Comparison of ENCODE assay signal across 15 cellular contexts in the genomic region with DNA sequence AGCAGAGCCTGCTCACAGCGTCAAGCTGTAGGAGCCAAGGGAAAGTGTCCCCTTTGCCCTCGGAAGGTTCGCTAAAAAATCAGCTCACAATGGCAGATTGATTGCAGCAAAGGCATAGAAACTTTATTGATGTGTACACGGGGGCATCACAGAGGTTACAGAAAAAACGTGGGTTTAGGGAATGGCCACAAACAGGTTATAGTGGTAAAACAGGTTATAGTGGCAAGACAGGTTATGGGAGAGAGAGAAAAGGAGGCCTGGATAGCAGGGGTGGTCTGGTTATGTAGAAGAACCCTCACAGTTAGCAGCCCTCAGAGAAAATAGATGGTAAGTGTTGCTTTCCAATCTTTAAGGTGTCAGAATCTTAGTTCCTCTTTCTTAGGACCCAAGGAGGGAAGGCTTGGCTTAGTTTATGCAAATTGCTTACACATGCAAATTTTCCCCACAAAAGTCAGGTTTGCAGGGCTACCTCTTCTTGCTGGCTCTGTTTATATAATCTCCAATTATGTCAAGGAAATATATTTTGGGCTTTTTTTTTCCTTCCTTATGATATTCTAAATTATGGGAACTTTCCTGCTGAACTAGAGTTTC.
DNase-seq lines count a peak whose midpoint lies in the region; ATAC-seq, FAIRE-seq and TF ChIP-seq lines count a peak whose summit lies in the region.
"Had no signal": no experiment of that assay in that cellular context is flagged by ENCODE, and none has a peak within 500 bp of the region (broad histone marks: within the 10 kb centered on the region; RNA-seq: fewer than 3 reads in every experiment).

No MANE protein-coding gene starts in this region.

- no peaks in the 10 kb centered on the region for H3K9me3 ChIP-seq in HepG2 (ENCODE audit: low read length)
- H3K9me3 ChIP-seq in right lobe of liver = no peaks in the 10 kb centered on the region
- H3K9me3 ChIP-seq: HAP-1, transverse colon had no signal

- H3K27ac ChIP-seq in HepG2 (ENCODE audit: extremely low read length, insufficient read depth, low read length) = no peak overlapping the region
- H3K27ac ChIP-seq in right lobe of liver = no peak overlapping the region
- H3K27ac ChIP-seq: skin epidermis, transverse colon had no signal

- H3K9ac ChIP-seq in HepG2 (ENCODE audit: insufficient read depth, low read depth, low read length) = no peak overlapping the region

- no peak for DNase-seq in HepG2 (ENCODE audit: low spot score)
- DNase-seq in right lobe of liver = no peak
- peak; percentile 5 for DNase-seq in H7
- DNase-seq in medulla oblongata (ENCODE audit: extremely low spot score) = no peak
- no peak for DNase-seq in hypothalamus (lab: John Stamatoyannopoulos, UW)
- DNase-seq in D341Med (ENCODE audit: low spot score) = no peak
- no peak for DNase-seq in NCI-H510A (lab: John Stamatoyannopoulos, UW)
- DNase-seq: 8988T, occipital lobe, transverse colon had no signal

- H3K4me1 ChIP-seq in HepG2 (ENCODE audit: insufficient read depth, low read length) = no peaks in the 10 kb centered on the region
- H3K4me1 ChIP-seq in right lobe of liver = no peaks in the 10 kb centered on the region
- H3K4me1 ChIP-seq: HAP-1, transverse colon had no signal

- no peak overlapping the region for H3K4me2 ChIP-seq in HepG2 (ENCODE audit: low read depth, low read length)

- intact Hi-C loops in HepG2 (cut with micrococcal nuclease; ENCODE audit: unreplicated experiment) (no loop called here), right lobe of liver (cut with DNase I) (no loop called here)

- H3K79me2 ChIP-seq in HepG2 (ENCODE audit: insufficient read depth, low read length) = no peaks in the 10 kb centered on the region

- no peaks in the 10 kb centered on the region for H3K27me3 ChIP-seq in HepG2 (ENCODE audit: control insufficient read depth in 1 of 2, insufficient read depth in 2 of 2, low read length in 2 of 2)
- no peaks in the 10 kb centered on the region for H3K27me3 ChIP-seq in right lobe of liver
- H3K27me3 ChIP-seq in H7 (ENCODE audit: control insufficient read depth, insufficient read depth, low read length) = no peaks in the 10 kb centered on the region
- H3K27me3 ChIP-seq: transverse colon had no signal

- TF ChIP-seq CTCF in HepG2 (CRISPR knock-in tag; IDR thresholded peaks at IDR 0.05) = no peak
- TF ChIP-seq CTCF in right lobe of liver (IDR thresholded peaks at IDR 0.05) = no peak

- in situ Hi-C loops in HepG2 (cut with HindIII; ENCODE audit: extremely low pct_ligation_motif_present, low pct_unique_long_range_greater_than_20kb) = no loop called here

- POLR2A ChIA-PET in HepG2 (lab: Yijun Ruan, JAX) = no interaction called here

- H3K4me3 ChIP-seq in HepG2 (replicated peaks in 1 of 3; ENCODE audit: insufficient read depth in 1 of 3, low read depth in 2 of 3, low read length in 3 of 3) (no peak overlapping the region), right lobe of liver (no peak overlapping the region), H7 (ENCODE audit: insufficient read depth, low read depth, low read length) (no peak overlapping the region)
- H3K4me3 ChIP-seq: HAP-1, skin epidermis, transverse colon had no signal

- H3K36me3 ChIP-seq in HepG2 (replicated peaks in 1 of 2; ENCODE audit: control insufficient read depth in 1 of 2, insufficient read depth in 2 of 2, low read length in 2 of 2) (no peaks in the 10 kb centered on the region), right lobe of liver (no peaks in the 10 kb centered on the region), H7 (replicated peaks; ENCODE audit: control insufficient read depth, insufficient read depth, low read length) (no peaks in the 10 kb centered on the region)
- H3K36me3 ChIP-seq: HAP-1, transverse colon had no signal

- ATAC-seq in HepG2 (no peak), right lobe of liver (no peak), HG03469 (IDR thresholded peaks at IDR 0.05; ENCODE audit: unreplicated experiment) (peak; percentile 87)
- ATAC-seq: activated naive CD4-positive, alpha-beta T cell treated with anti-CD3 and anti-CD28 coated beads, Interleukin-2, amount 50 U/mL, for 72 hours; Right ventricle myocardium inferior had no signal

- WGBS in HepG2 (ENCODE audit: low lambda C conversion rate) = 0% methylated on average over 4 of the region's 5 CpGs
- WGBS in right lobe of liver (ENCODE audit: insufficient coverage, low coverage, low lambda C conversion rate, missing lambda C conversion rate) = 20% methylated on average over 5 of the region's 5 CpGs

- CTCF ChIA-PET in HepG2 (lab: Yijun Ruan, JAX; ENCODE audit: low intra/inter-chr PET ratio, low total read pairs) = no interaction called here

- no peak for FAIRE-seq in HepG2 (lab: Jason Lieb, UNC)

- TF ChIP-seq POLR2A in HepG2 (IDR thresholded peaks at IDR 0.05; ENCODE audit: insufficient read depth in 1 of 2, low read depth in 2 of 2, low read length in 2 of 2) = no peak
- no peak for TF ChIP-seq POLR2A in right lobe of liver (IDR thresholded peaks at IDR 0.05)

- H2AFZ ChIP-seq in HepG2 (ENCODE audit: low read length) = no peak overlapping the region

- no peak for TF ChIP-seq EP300 in HepG2 (IDR thresholded peaks at IDR 0.05; ENCODE audit: low read depth in 2 of 2, low read length in 2 of 2)
- no peak for TF ChIP-seq EP300 in HepG2 (CRISPR knock-in tag; IDR thresholded peaks at IDR 0.05; ENCODE audit: borderline replicate concordance)

- BruUV-seq in HepG2 (replicated peaks; lab: Mats Ljungman, UMichigan) = no TSS peak

- H4K20me1 ChIP-seq in HepG2 (ENCODE audit: insufficient read depth, low read length) = no peaks in the 10 kb centered on the region

- no peak for TF ChIP-seq RAD21 in HepG2 (CRISPR knock-in tag; IDR thresholded peaks at IDR 0.05)

TF ChIP-seq in HepG2, 621 proteins besides CTCF, POLR2A, EP300 and RAD21:
- TF ChIP-seq STAT5B (CRISPR knock-in tag; IDR thresholded peaks at IDR 0.05) (no peak), PRDM15 (CRISPR knock-in tag; IDR thresholded peaks at IDR 0.05) (no peak), NCOA1 (CRISPR knock-in tag; IDR thresholded peaks at IDR 0.05) (no peak), MAFK (conservative IDR thresholded peaks at IDR 0.05 in 1 of 2, IDR thresholded peaks at IDR 0.05 in 1 of 2; ENCODE audit: low read length in 2 of 2) (peak in 1 of 2 experiments; percentile 65; a peak in 2 of 4 replicates), ZNF672 (CRISPR knock-in tag; IDR thresholded peaks at IDR 0.05) (no peak), MAFF (IDR thresholded peaks at IDR 0.05; ENCODE audit: low read depth, low read length) (peak; percentile 39), HHEX (CRISPR knock-in tag; IDR thresholded peaks at IDR 0.05) (no peak), IRX3 (CRISPR knock-in tag; IDR thresholded peaks at IDR 0.05; ENCODE audit: borderline replicate concordance, low read depth) (no peak)
